Comparison of ENCODE assay signal across 8 cellular contexts in genomic region chr12:6662602-6662905, GRCh38. TPM values are rescaled to one million over a fixed set of nuclear protein-coding genes. Genes with fewer than 3 reads are reported as not detected.
DNase-seq lines count a peak whose midpoint lies in the region; ATAC-seq, FAIRE-seq and TF ChIP-seq lines count a peak whose summit lies in the region.

No MANE protein-coding gene starts in this region.

- whole genome bisulfite sequencing in A549 (ENCODE audit: missing lambda C conversion rate) = under 1% methylated on average over 10 of the region's 10 CpGs

- in situ Hi-C loops in G401 (cut with HindIII; ENCODE audit: low sequenced_read_pairs) = no loop called here
- in situ Hi-C loops in KBM-7 (cut with MboI; ENCODE audit: low pct_unique_long_range_greater_than_20kb, low sequenced_read_pairs) = no loop called here

- no peak for TF ChIP-seq EP300 in A549 (IDR thresholded peaks at IDR 0.05)

- H3K36me3 ChIP-seq in SJSA1 = peaks cover 16% of the 10 kb centered on the region
- H3K36me3 ChIP-seq in fibroblast of lung (ENCODE audit: control insufficient read depth, insufficient read depth, low read length) = peaks cover 1% of the 10 kb centered on the region
- peaks cover 9% of the 10 kb centered on the region for H3K36me3 ChIP-seq in osteoblast (ENCODE audit: insufficient read depth, low read length)

- H3K9me3 ChIP-seq in A549 = no peaks in the 10 kb centered on the region
- no peaks in the 10 kb centered on the region for H3K9me3 ChIP-seq in SJSA1 (replicated peaks)
- H3K9me3 ChIP-seq in fibroblast of lung (ENCODE audit: control insufficient read depth, insufficient read depth, low read depth, low read length) = no peaks in the 10 kb centered on the region
- no peaks in the 10 kb centered on the region for H3K9me3 ChIP-seq in osteoblast (ENCODE audit: low read depth, low read length)

- FAIRE-seq in A549 (lab: Jason Lieb, UNC) = no peak

- TF ChIP-seq RAD21 in A549 (conservative IDR thresholded peaks at IDR 0.05 in 1 of 2, IDR thresholded peaks at IDR 0.05 in 1 of 2) = no peak

- ATAC-seq in A549 = peak; percentile 71 to 76

- TF ChIP-seq CTCF in A549 (IDR thresholded peaks at IDR 0.05) = no peak
- TF ChIP-seq CTCF in GM20000 (IDR thresholded peaks at IDR 0.05; ENCODE audit: extremely low read depth, missing control alignments) = no peak
- no peak for TF ChIP-seq CTCF in fibroblast of lung (conservative IDR thresholded peaks at IDR 0.05 in 1 of 2, IDR thresholded peaks at IDR 0.05 in 1 of 2; ENCODE audit: low read depth in 1 of 2, low read length in 2 of 2)
- no peak for TF ChIP-seq CTCF in osteoblast (IDR thresholded peaks at IDR 0.05; ENCODE audit: extremely low read depth, low read depth, low read length)

- CTCF ChIA-PET in A549 (lab: Yijun Ruan, JAX) = interaction anchor here (1.2 kb wide), 1 partner anchor 44 kb away, joined by 3 read pairs; no protein-coding TSS in a partner anchor

- TF ChIP-seq POLR2A in A549 (IDR thresholded peaks at IDR 0.05; ENCODE audit: low read length) = no peak

- H3K4me1 ChIP-seq in A549 = peaks cover 7% of the 10 kb centered on the region; the same call in 2 of the 3 replicates
- H3K4me1 ChIP-seq in SJSA1 (replicated peaks) = peaks cover 10% of the 10 kb centered on the region
- no peaks in the 10 kb centered on the region for H3K4me1 ChIP-seq in fibroblast of lung (ENCODE audit: control insufficient read depth, extremely low read depth, insufficient read depth, low read length)
- H3K4me1 ChIP-seq in osteoblast (ENCODE audit: insufficient read depth, low read length) = peaks cover 9% of the 10 kb centered on the region

- no peaks in the 10 kb centered on the region for H4K20me1 ChIP-seq in fibroblast of lung (ENCODE audit: control insufficient read depth, extremely low read depth, insufficient read depth, low read length)
- no peaks in the 10 kb centered on the region for H4K20me1 ChIP-seq in osteoblast (ENCODE audit: insufficient read depth, low read length)

- H3K79me2 ChIP-seq in fibroblast of lung (ENCODE audit: control insufficient read depth, insufficient read depth, low read length) = peaks cover 3% of the 10 kb centered on the region
- H3K79me2 ChIP-seq in osteoblast (ENCODE audit: insufficient read depth, low read length) = peaks cover 24% of the 10 kb centered on the region

- H3K4me3 ChIP-seq in A549 = peak overlapping the region; percentile 77
- peak overlapping the region; percentile 48 for H3K4me3 ChIP-seq in SJSA1
- peak overlapping the region; percentile 78 to 93 (median 82) for H3K4me3 ChIP-seq in fibroblast of lung (replicated peaks in 1 of 4; ENCODE audit: control extremely low read depth in 1 of 4, insufficient read depth in 1 of 4, low read depth in 3 of 4, low read length in 4 of 4)
- H3K4me3 ChIP-seq in osteoblast (ENCODE audit: insufficient read depth, low read length) = peak overlapping the region; percentile 100

- H3K27me3 ChIP-seq in SJSA1 (replicated peaks) = no peaks in the 10 kb centered on the region
- no peaks in the 10 kb centered on the region for H3K27me3 ChIP-seq in fibroblast of lung (ENCODE audit: control insufficient read depth, insufficient read depth, low read length)
- H3K27me3 ChIP-seq in osteoblast (ENCODE audit: insufficient read depth, low read length) = no peaks in the 10 kb centered on the region

- POLR2A ChIA-PET in A549 (lab: Yijun Ruan, JAX) = no interaction called here

- DNase-seq in A549 (ENCODE audit: low read depth in 1 of 2, low spot score in 1 of 2) (peak in 1 of 2 experiments; percentile 92), GM20000 (ENCODE audit: low spot score) (peak; percentile 63), SJSA1 (ENCODE audit: low read depth in 1 of 2, low spot score in 2 of 2) (no peak), fibroblast of lung (ENCODE audit: low read depth in 2 of 2) (no peak), osteoblast (ENCODE audit: insufficient read length, low spot score, missing footprints) (no peak), NCI-H1436 treated with DMSO at 0.1 percent for 48 hours (lab: John Stamatoyannopoulos, UW) (no peak), G401 (ENCODE audit: low spot score) (no peak), KBM-7 (no peak)

- H2AFZ ChIP-seq in fibroblast of lung (ENCODE audit: low read length) (peak overlapping the region; percentile 93), osteoblast (ENCODE audit: low read length) (peak overlapping the region; percentile 98)

- H3K4me2 ChIP-seq in A549 = peak overlapping the region; percentile 85
- peak overlapping the region; percentile 83 for H3K4me2 ChIP-seq in fibroblast of lung (ENCODE audit: extremely low read depth, insufficient read depth, low read length)
- H3K4me2 ChIP-seq in osteoblast (ENCODE audit: insufficient read depth, low read length) = peak overlapping the region; percentile 99

- H3K27ac ChIP-seq in A549 (peak overlapping the region; percentile 72 to 80), SJSA1 (peak overlapping the region; percentile 31), fibroblast of lung (ENCODE audit: insufficient read depth, low read length) (peak overlapping the region; percentile 70), osteoblast (ENCODE audit: low read depth, low read length) (peak overlapping the region; percentile 67)

- H3K9ac ChIP-seq in fibroblast of lung (ENCODE audit: insufficient read depth, low read length) = peak overlapping the region; percentile 64

RNA-seq across cellular contexts. Expression of gene ING4, which starts 0.4 kb away (rescaled TPM):
- polyA plus RNA-seq in A549 (2011; rRNA removed) (36.5 and 41.3 TPM in 2 replicates), A549 (2017; fragmentation: RNase III; extraction: RNeasy Plus Mini Kit Qiagen cat#74134 plus additional on column Dnase treatment) (15.3 to 19.5 TPM (median 18.8 TPM) in 3 replicates), fibroblast of lung (31.1 and 47.1 TPM in 2 replicates)
- 12.5 and 15.3 TPM in 2 replicates for polyA plus RNA-seq in A549 (2012; cell fraction: cytosol; rRNA removed)
- polyA plus RNA-seq in A549 (2012; cell fraction: nucleus; rRNA removed) = 25.8 and 45.8 TPM in 2 replicates
- polyA minus RNA-seq in A549 (2011; rRNA and poly(A)+ RNA removed) = 11.0 and 14.1 TPM in 2 replicates
- total RNA-seq in SJSA1 (2014; rRNA removed; shearing (Covaris generic)) = 34.8 and 41.0 TPM in 2 replicates
- total RNA-seq in fibroblast of lung (30.3 and 36.0 TPM in 2 replicates), osteoblast (46.9 and 53.6 TPM in 2 replicates)
- 17.5 and 29.5 TPM in 2 replicates for polyA plus RNA-seq in fibroblast of lung (2012)
- polyA minus RNA-seq in fibroblast of lung (ENCODE audit: low replicate concordance) = 9.0 and 20.0 TPM in 2 replicates
- 33.0 and 47.7 TPM in 2 replicates for total RNA-seq in G401 (2014; rRNA removed; shearing (Covaris generic))

RNA-seq across cellular contexts. Expression of gene ACRBP, which starts 15.3 kb away (rescaled TPM):
- 0.70 and 1.4 TPM in 2 replicates for polyA plus RNA-seq in A549 (2011; rRNA removed)
- polyA plus RNA-seq in A549 (2012; cell fraction: cytosol; rRNA removed) = 0.34 TPM in 2 replicates
- 2.7 and 3.5 TPM in 2 replicates for polyA plus RNA-seq in A549 (2012; cell fraction: nucleus; rRNA removed)
- polyA plus RNA-seq in A549 (2017; fragmentation: RNase III; extraction: RNeasy Plus Mini Kit Qiagen cat#74134 plus additional on column Dnase treatment) = 0.28 to 0.36 TPM (median 0.34 TPM) in 3 replicates
- polyA minus RNA-seq in A549 (2011; rRNA and poly(A)+ RNA removed) = 0.95 and 2.0 TPM in 2 replicates
- total RNA-seq in SJSA1 (2014; rRNA removed; shearing (Covaris generic)) = not detected in 2 replicates
- total RNA-seq in fibroblast of lung = under 0.01 and 0.33 TPM in 2 replicates
- 0.50 and 0.72 TPM in 2 replicates for polyA plus RNA-seq in fibroblast of lung
- polyA plus RNA-seq in fibroblast of lung (2012) = 0.29 and 0.37 TPM in 2 replicates
- 1.3 TPM in 1 of 2 replicates, not detected in the other for polyA minus RNA-seq in fibroblast of lung (ENCODE audit: low replicate concordance)
- total RNA-seq in osteoblast = under 0.01 and 0.36 TPM in 2 replicates
- total RNA-seq in G401 (2014; rRNA removed; shearing (Covaris generic)) = not detected in 2 replicates

RNA-seq across cellular contexts. Expression of gene ZNF384, which starts 26.6 kb away (rescaled TPM):
- polyA plus RNA-seq in A549 (2011; rRNA removed) (59.6 and 81.9 TPM in 2 replicates), A549 (2017; fragmentation: RNase III; extraction: RNeasy Plus Mini Kit Qiagen cat#74134 plus additional on column Dnase treatment) (64.7 to 86.4 TPM (median 79.8 TPM) in 3 replicates), fibroblast of lung (34.8 and 49.6 TPM in 2 replicates)
- 65.5 and 73.7 TPM in 2 replicates for polyA plus RNA-seq in A549 (2012; cell fraction: cytosol; rRNA removed)
- polyA plus RNA-seq in A549 (2012; cell fraction: nucleus; rRNA removed) = 133 and 182 TPM in 2 replicates
- 111 and 138 TPM in 2 replicates for polyA minus RNA-seq in A549 (2011; rRNA and poly(A)+ RNA removed)
- 19.5 and 20.0 TPM in 2 replicates for total RNA-seq in SJSA1 (2014; rRNA removed; shearing (Covaris generic))
- total RNA-seq in fibroblast of lung (9.8 and 12.2 TPM in 2 replicates), osteoblast (19.9 and 22.4 TPM in 2 replicates)
- polyA plus RNA-seq in fibroblast of lung (2012) = 29.0 and 33.3 TPM in 2 replicates
- polyA minus RNA-seq in fibroblast of lung (ENCODE audit: low replicate concordance) = 56.6 and 87.0 TPM in 2 replicates
- 14.9 and 25.5 TPM in 2 replicates for total RNA-seq in G401 (2014; rRNA removed; shearing (Covaris generic))

RNA-seq across cellular contexts. Expression of gene LPAR5, which starts 26.8 kb away (rescaled TPM):
- 0.74 and 0.97 TPM in 2 replicates for polyA plus RNA-seq in A549 (2011; rRNA removed)
- 0.98 and 1.5 TPM in 2 replicates for polyA plus RNA-seq in A549 (2012; cell fraction: cytosol; rRNA removed)
- polyA plus RNA-seq in A549 (2012; cell fraction: nucleus; rRNA removed) = 2.1 TPM in 2 replicates
- 0.29 to 0.66 TPM (median 0.58 TPM) in 3 replicates for polyA plus RNA-seq in A549 (2017; fragmentation: RNase III; extraction: RNeasy Plus Mini Kit Qiagen cat#74134 plus additional on column Dnase treatment)
- polyA minus RNA-seq in A549 (2011; rRNA and poly(A)+ RNA removed) = 0.68 and 1.1 TPM in 2 replicates
- total RNA-seq in SJSA1 (2014; rRNA removed; shearing (Covaris generic)) = not detected in 2 replicates
- total RNA-seq in fibroblast of lung = not detected in 2 replicates
- polyA plus RNA-seq in fibroblast of lung = 0.02 and 0.07 TPM in 2 replicates
- polyA plus RNA-seq in fibroblast of lung (2012) = 0.10 TPM in 1 of 2 replicates, not detected in the other
- polyA minus RNA-seq in fibroblast of lung (ENCODE audit: low replicate concordance) = not detected in 2 replicates
- total RNA-seq in osteoblast = under 0.01 TPM in 1 of 2 replicates, not detected in the other
- total RNA-seq in G401 (2014; rRNA removed; shearing (Covaris generic)) = 0.03 TPM in 1 of 2 replicates, not detected in the other

RNA-seq across cellular contexts. Expression of gene PIANP, which starts 38.1 kb away (rescaled TPM):
- polyA plus RNA-seq in A549 (2011; rRNA removed) (0.10 and 0.22 TPM in 2 replicates), A549 (2017; fragmentation: RNase III; extraction: RNeasy Plus Mini Kit Qiagen cat#74134 plus additional on column Dnase treatment) (0.30 to 0.56 TPM (median 0.45 TPM) in 3 replicates), fibroblast of lung (0.49 and 0.87 TPM in 2 replicates)
- polyA plus RNA-seq in A549 (2012; cell fraction: cytosol; rRNA removed) = 0.50 and 0.75 TPM in 2 replicates
- 0.73 and 0.83 TPM in 2 replicates for polyA plus RNA-seq in A549 (2012; cell fraction: nucleus; rRNA removed)
- polyA minus RNA-seq in A549 (2011; rRNA and poly(A)+ RNA removed) = 0.08 and 0.19 TPM in 2 replicates
- total RNA-seq in SJSA1 (2014; rRNA removed; shearing (Covaris generic)) = not detected in 2 replicates
- total RNA-seq in fibroblast of lung (under 0.01 and 0.17 TPM in 2 replicates), osteoblast (not detected in 2 replicates)
- polyA plus RNA-seq in fibroblast of lung (2012) = 3.0 and 5.0 TPM in 2 replicates
- polyA minus RNA-seq in fibroblast of lung (ENCODE audit: low replicate concordance) = 8.5 and 13.6 TPM in 2 replicates
- 0.44 and 4.4 TPM in 2 replicates for total RNA-seq in G401 (2014; rRNA removed; shearing (Covaris generic))

Comparison
In these comparisons a context has a peak if more than half of its experiments do, and no peak if none do; other contexts are left out.
1. H3K4me3 ChIP-seq: peak in every context shown above with its lines; median percentile 100 in osteoblast; 82 in fibroblast of lung; 77 in A549; 48 in SJSA1.